ENCODE assay signal across 6 cellular contexts in genomic region chrX:1016926-1017325, GRCh38.
A peak's percentile ranks its signal among the peaks of the same experiment; 100 is the strongest.
DNase-seq lines count a peak whose midpoint lies in the region; ATAC-seq and TF ChIP-seq lines count a peak whose summit lies in the region.
"Not testable (repeated sequence)": the region's sequence is repeated elsewhere in the genome, so short reads cannot be mapped to it uniquely, and the experiment has no call there.

No MANE protein-coding gene starts in this region.

- not testable (repeated sequence) for H3K4me1 ChIP-seq in RWPE2 (ENCODE audit: insufficient read depth, poor library complexity, severe bottlenecking); endodermal cell (ENCODE audit: control insufficient read depth, insufficient read depth, low read length); spleen; upper lobe of right lung

- peak; percentile 12 for DNase-seq in EH (ENCODE audit: low read depth)
- peak; percentile 22 for DNase-seq in HFF-Myc (ENCODE audit: extremely low read depth, low read depth)
- DNase-seq in RWPE2 (ENCODE audit: low spot score) = peak; percentile 7
- DNase-seq in endodermal cell = peak; percentile 32
- DNase-seq in spleen = peak; percentile 33
- DNase-seq in upper lobe of right lung = peak; percentile 32

- 87 to 92% methylated on average over 13 to 15 of the region's 15 CpGs for WGBS in endodermal cell (ENCODE audit: insufficient coverage in 1 of 2, insufficient read length in 1 of 2), 2 experiments
- WGBS in spleen, 5 donors = 88 to 96% (median 92%) methylated on average over 14 to 15 of the region's 15 CpGs

- not testable (repeated sequence) for TF ChIP-seq POLR2A in spleen (IDR thresholded peaks at IDR 0.05)

- not testable (repeated sequence) for H3K27me3 Mint-ChIP-seq in endodermal cell (ENCODE audit: insufficient read depth)

- H3K9me3 Mint-ChIP-seq in endodermal cell = not testable (repeated sequence)

- H3K36me3 ChIP-seq in RWPE2 (ENCODE audit: low read depth); endodermal cell (ENCODE audit: control insufficient read depth, insufficient read depth, low read length); spleen; upper lobe of right lung: not testable (repeated sequence)

- H3K4me1 Mint-ChIP-seq in endodermal cell = not testable (repeated sequence)

- H3K27ac Mint-ChIP-seq in endodermal cell = not testable (repeated sequence)

- not testable (repeated sequence) for H3K36me3 Mint-ChIP-seq in endodermal cell (ENCODE audit: low read depth)

- H3K9ac ChIP-seq in endodermal cell (ENCODE audit: extremely low read depth, low read length, poor library complexity, severe bottlenecking) = not testable (repeated sequence)

- H3K4me3 ChIP-seq in HFF-Myc (replicated peaks; ENCODE audit: low read depth, low read length); RWPE2 (ENCODE audit: severe bottlenecking); endodermal cell (ENCODE audit: low read length); spleen; upper lobe of right lung: not testable (repeated sequence)

- H3K27ac ChIP-seq in RWPE2 (ENCODE audit: poor library complexity, severe bottlenecking); endodermal cell (ENCODE audit: low read depth, low read length); spleen; upper lobe of right lung: not testable (repeated sequence)

- not testable (repeated sequence) for H3K27me3 ChIP-seq in RWPE2 (ENCODE audit: insufficient read depth, poor library complexity, severe bottlenecking); endodermal cell (ENCODE audit: control insufficient read depth, insufficient read depth, low read length, poor library complexity, severe bottlenecking); spleen (replicated peaks in 1 of 7); upper lobe of right lung

- ATAC-seq in RWPE2 (ENCODE audit: low read depth); upper lobe of right lung: not testable (repeated sequence)

- not testable (repeated sequence) for TF ChIP-seq CTCF in HFF-Myc (IDR thresholded peaks at IDR 0.05; ENCODE audit: low read depth, low read length, missing control alignments); RWPE2 (IDR thresholded peaks at IDR 0.05; ENCODE audit: poor library complexity, severe bottlenecking); spleen (IDR thresholded peaks at IDR 0.05 in 8 of 11, conservative IDR thresholded peaks at IDR 0.05 in 3 of 11); upper lobe of right lung (IDR thresholded peaks at IDR 0.05)
- TF ChIP-seq CTCF in endodermal cell (conservative IDR thresholded peaks at IDR 0.05) = peak; percentile 14

- H3K9me3 ChIP-seq in RWPE2 (ENCODE audit: severe bottlenecking); upper lobe of right lung: not testable (repeated sequence)
- H3K9me3 ChIP-seq in endodermal cell (ENCODE audit: control insufficient read depth, low read length) = peaks cover 11% of the 10 kb centered on the region
- H3K9me3 ChIP-seq in spleen = peaks cover 0 to 59% (median 14%) of the 10 kb centered on the region in 8 donors

- not testable (repeated sequence) for H3K4me3 Mint-ChIP-seq in endodermal cell

- intact Hi-C loops in spleen (cut with DNase I; ENCODE audit: low total_unique reads); upper lobe of right lung (cut with DNase I): not testable (repeated sequence)
